ENCODE assay signal across 13 cellular contexts in genomic region chr18:6294119-6294784, GRCh38.
DNase-seq lines count a peak whose midpoint lies in the region; ATAC-seq and TF ChIP-seq lines count a peak whose summit lies in the region.
"Had no signal": no experiment of that assay in that cellular context is flagged by ENCODE, and none has a peak within 500 bp of the region (broad histone marks: within the 10 kb centered on the region; RNA-seq: fewer than 3 reads in every experiment).

No MANE protein-coding gene starts in this region.

- intact Hi-C loops in heart left ventricle (cut with DNase I), result loop anchor here in 1 of 10 donors (10.0 kb wide), 2 partner anchors 191 to 419 kb away; no protein-coding TSS in a partner anchor
- intact Hi-C loops in left ventricle myocardium inferior (cut with micrococcal nuclease), result no loop called here

- no peak for TF ChIP-seq CTCF in heart left ventricle (IDR thresholded peaks at IDR 0.05)
- no peak for TF ChIP-seq CTCF in left ventricle myocardium inferior (IDR thresholded peaks at IDR 0.05; ENCODE audit: borderline replicate concordance)
- TF ChIP-seq CTCF in thoracic aorta (IDR thresholded peaks at IDR 0.05), result no peak

- H3K4me3 ChIP-seq in heart left ventricle, result peak overlapping the region in 6 of 12 donors; percentile 3 to 33 (median 20)
- no peak overlapping the region for H3K4me3 ChIP-seq in left ventricle myocardium inferior
- H3K4me3 ChIP-seq in SK-N-MC, result peak overlapping the region; percentile 32; the same call in 1 of the 2 replicates
- peak overlapping the region; percentile 31 for H3K4me3 ChIP-seq in thoracic aorta
- no peak overlapping the region for H3K4me3 ChIP-seq in Karpas-422 (ENCODE audit: low read length)
- H3K4me3 ChIP-seq: lung had no signal

- no peak overlapping the region for H3K4me2 ChIP-seq in Karpas-422 (ENCODE audit: low read depth, low read length, poor library complexity, severe bottlenecking)

- H4K20me1 ChIP-seq in Karpas-422 (ENCODE audit: insufficient read depth, low read depth, low read length), result no peaks in the 10 kb centered on the region

- H2AFZ ChIP-seq in Karpas-422 (ENCODE audit: low read length), result no peak overlapping the region

- no peaks in the 10 kb centered on the region for H3K9me2 ChIP-seq in Karpas-422 (replicated peaks; ENCODE audit: insufficient read depth, low read length)

- 55 to 76% (median 62%) methylated on average over 6 of the region's 6 CpGs for WGBS in heart left ventricle, 4 donors

- H3K4me1 ChIP-seq in heart left ventricle (peaks cover 0 to 14% (median 0%) of the 10 kb centered on the region in 12 donors), left ventricle myocardium inferior (no peaks in the 10 kb centered on the region), thoracic aorta (ENCODE audit: control insufficient read depth in 1 of 2, low read depth in 2 of 2) (no peaks in the 10 kb centered on the region), Karpas-422 (ENCODE audit: low read length) (no peaks in the 10 kb centered on the region)

- TF ChIP-seq POLR2A in heart left ventricle (IDR thresholded peaks at IDR 0.05), result no peak

- peak in 2 of 5 donors; percentile 24 to 49 for DNase-seq in heart left ventricle
- DNase-seq in left ventricle myocardium inferior, result no peak
- peak; percentile 78 for DNase-seq in SK-N-MC (ENCODE audit: low read depth, low spot score)
- DNase-seq in iPS-NIHi7 (ENCODE audit: extremely low spot score), result peak; percentile 26
- DNase-seq in thoracic aorta (ENCODE audit: low spot score), result no peak
- DNase-seq in Karpas-422, result no peak
- no peak for DNase-seq in NCI-H1092 treated with DMSO at 0.1 percent for 48 hours (lab: John Stamatoyannopoulos, UW)
- DNase-seq in effector CD8-positive, alpha-beta T cell (lab: John Stamatoyannopoulos, UW), result no peak
- DNase-seq: effector memory CD8-positive, alpha-beta T cell; NCI-H2029; occipital lobe had no signal

- H3K9ac ChIP-seq in SK-N-MC (ENCODE audit: insufficient read length) (no peak overlapping the region), Karpas-422 (ENCODE audit: low read length) (no peak overlapping the region)

- no peaks in the 10 kb centered on the region for H3K27me3 ChIP-seq in heart left ventricle
- H3K27me3 ChIP-seq in left ventricle myocardium inferior (ENCODE audit: low read depth), result no peaks in the 10 kb centered on the region
- no peaks in the 10 kb centered on the region for H3K27me3 ChIP-seq in thoracic aorta (replicated peaks; ENCODE audit: insufficient read depth)
- H3K27me3 ChIP-seq in Karpas-422 (ENCODE audit: low read length), result no peaks in the 10 kb centered on the region

- H3K27ac ChIP-seq in heart left ventricle (peak overlapping the region in 3 of 12 donors; percentile 4 to 70 (median 35)), left ventricle myocardium inferior (replicated peaks) (no peak overlapping the region), SK-N-MC (peak overlapping the region; percentile 26; the same call in 1 of the 2 replicates), thoracic aorta (no peak overlapping the region), Karpas-422 (ENCODE audit: low read length) (no peak overlapping the region)

- ATAC-seq in heart left ventricle (peak in 3 of 4 donors; percentile 65 to 91 (median 70)), thoracic aorta (ENCODE audit: insufficient number of reproducible peaks, low FRiP score, low read depth) (no peak)
- ATAC-seq: activated T-helper 17 cell treated with anti-CD3 and anti-CD28 coated beads, Interleukin-2, amount 50 U/mL, for 72 hours; effector memory CD8-positive, alpha-beta T cell had no signal

- no peaks in the 10 kb centered on the region for H3K79me2 ChIP-seq in Karpas-422 (ENCODE audit: low read length)

- H3K9me3 ChIP-seq in heart left ventricle (no peaks in the 10 kb centered on the region), left ventricle myocardium inferior (replicated peaks) (no peaks in the 10 kb centered on the region), SK-N-MC (ENCODE audit: low read depth, low read length) (no peaks in the 10 kb centered on the region), thoracic aorta (no peaks in the 10 kb centered on the region), Karpas-422 (ENCODE audit: low read length) (no peaks in the 10 kb centered on the region)

- H3K36me3 ChIP-seq in heart left ventricle (no peaks in the 10 kb centered on the region), left ventricle myocardium inferior (no peaks in the 10 kb centered on the region), SK-N-MC (ENCODE audit: insufficient read depth, low read length) (no peaks in the 10 kb centered on the region), thoracic aorta (no peaks in the 10 kb centered on the region), Karpas-422 (ENCODE audit: insufficient read depth, low read length) (no peaks in the 10 kb centered on the region)

Comparison
In these comparisons a context has a peak if more than half of its experiments do, and no peak if none do; other contexts are left out.
1. DNase-seq: peak in SK-N-MC (single experiment) and iPS-NIHi7 (single experiment); none in left ventricle myocardium inferior (single experiment), thoracic aorta (single experiment), Karpas-422 (single experiment), NCI-H1092 treated with DMSO at 0.1 percent for 48 hours (single experiment) and effector CD8-positive, alpha-beta T cell (single experiment).
2. H3K4me3 ChIP-seq: peak in SK-N-MC (single experiment) and thoracic aorta (single experiment); none in left ventricle myocardium inferior (single experiment) and Karpas-422 (single experiment).